19 cellular contexts compared by ENCODE assay signal in the genomic region with DNA sequence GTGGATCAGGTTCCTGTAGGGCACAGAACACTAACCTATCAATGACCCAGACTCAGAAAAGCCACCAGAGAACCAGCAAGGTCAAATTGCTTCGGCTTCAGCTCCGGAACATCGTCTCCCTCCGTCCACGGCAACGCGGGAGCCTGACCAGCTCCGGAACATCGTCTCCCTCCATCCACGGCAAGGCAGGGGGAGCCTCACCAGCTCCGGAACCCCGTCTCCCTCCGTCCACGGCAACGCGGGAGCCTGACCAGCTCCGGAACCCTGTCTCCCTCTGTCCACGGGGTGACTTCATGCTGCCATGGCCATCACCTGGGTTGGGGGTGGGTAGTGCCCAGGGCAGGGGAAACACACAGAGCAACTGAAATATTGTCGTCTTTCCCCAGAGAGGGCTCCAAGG.
DNase-seq lines count a peak whose midpoint lies in the region; ATAC-seq and TF ChIP-seq lines count a peak whose summit lies in the region.
"Had no signal": no experiment of that assay in that cellular context is flagged by ENCODE, and none has a peak within 500 bp of the region (broad histone marks: within the 10 kb centered on the region; RNA-seq: fewer than 3 reads in every experiment).

No MANE protein-coding gene starts in this region.

- no peak for TF ChIP-seq CTCF in nephron (IDR thresholded peaks at IDR 0.05; ENCODE audit: unreplicated experiment in 3 of 3)

- DNase-seq in activated CD4-positive, CD25-positive, alpha-beta regulatory T cell treated with anti-CD3 and anti-CD28 coated beads, Interleukin-2, amount 50 U/mL, for 72 hours = peak; percentile 18
- DNase-seq in activated CD4-positive, CD25-positive, alpha-beta regulatory T cell (lab: John Stamatoyannopoulos, UW) = no peak
- no peak for DNase-seq in SJCRH30
- DNase-seq in neuronal stem cell (ENCODE audit: low spot score) = no peak
- no peak for DNase-seq in islet precursor cell
- no peak for DNase-seq in sciatic nerve (ENCODE audit: low spot score)
- DNase-seq: AML-193; Caco-2; Calu3; CD4-positive, alpha-beta T cell; CD8-positive, alpha-beta T cell; DMS79 treated with DMSO at 0.1 percent for 48 hours; GF-D8 had no signal

- H3K36me3 Mint-ChIP-seq in nephron (ENCODE audit: low read depth) = no peaks in the 10 kb centered on the region
- H3K36me3 Mint-ChIP-seq in stimulated activated memory B cell treated with anti-CD40 and anti-IgM and Interleukin-4, amounts not matched to agents 10 μg/mL and 1 μg/mL and 100 μg/mL, for 72 hours = no peaks in the 10 kb centered on the region
- H3K36me3 Mint-ChIP-seq: CD8-positive, alpha-beta T cell had no signal

- no peak overlapping the region for H2BK12ac ChIP-seq in neuronal stem cell (ENCODE audit: low read length)

- H2AK5ac ChIP-seq in neuronal stem cell (ENCODE audit: low read depth, low read length) = peak overlapping the region; percentile 89

- H3K9me3 ChIP-seq in SJCRH30 (replicated peaks) (no peaks in the 10 kb centered on the region), neuronal stem cell (replicated peaks in 1 of 2; ENCODE audit: control insufficient read depth in 2 of 2, insufficient read depth in 1 of 2, low read depth in 1 of 2, low read length in 2 of 2) (no peaks in the 10 kb centered on the region)
- H3K9me3 ChIP-seq: A549; BLaER1 treated with 17β-estradiol and CSF1 and Interleukin-3, amounts not matched to agents 10 nM and 100 nM; Caco-2 had no signal

- H3K9me3 Mint-ChIP-seq in nephron = no peaks in the 10 kb centered on the region
- no peaks in the 10 kb centered on the region for H3K9me3 Mint-ChIP-seq in stimulated activated memory B cell treated with anti-CD40 and anti-IgM and Interleukin-4, amounts not matched to agents 10 μg/mL and 1 μg/mL and 100 μg/mL, for 72 hours
- H3K9me3 Mint-ChIP-seq: CD4-positive, alpha-beta T cell; CD8-positive, alpha-beta T cell had no signal

- peak overlapping the region; percentile 71 for H3K23ac ChIP-seq in neuronal stem cell (ENCODE audit: low read depth, low read length, poor library complexity)

- no peak overlapping the region for H3K9ac ChIP-seq in neuronal stem cell (ENCODE audit: low read depth, low read length, poor library complexity)
- H3K9ac ChIP-seq: BLaER1 treated with 17β-estradiol and CSF1 and Interleukin-3, amounts not matched to agents 10 nM and 100 nM had no signal

- H4K91ac ChIP-seq in neuronal stem cell (ENCODE audit: low read depth, low read length, poor library complexity) = no peak overlapping the region

- H3K27ac Mint-ChIP-seq in nephron = peak overlapping the region; percentile 15 to 42 (median 21)
- no peak overlapping the region for H3K27ac Mint-ChIP-seq in stimulated activated memory B cell treated with anti-CD40 and anti-IgM and Interleukin-4, amounts not matched to agents 10 μg/mL and 1 μg/mL and 100 μg/mL, for 72 hours
- H3K27ac Mint-ChIP-seq: B cell; CD4-positive, alpha-beta T cell; CD8-positive, alpha-beta T cell had no signal

- H3K27me3 Mint-ChIP-seq in nephron (ENCODE audit: low read depth) = peaks cover 65% of the 10 kb centered on the region
- H3K27me3 Mint-ChIP-seq in stimulated activated memory B cell treated with anti-CD40 and anti-IgM and Interleukin-4, amounts not matched to agents 10 μg/mL and 1 μg/mL and 100 μg/mL, for 72 hours = no peaks in the 10 kb centered on the region
- H3K27me3 Mint-ChIP-seq: B cell had no signal

- H3K36me3 ChIP-seq in SJCRH30 (no peaks in the 10 kb centered on the region), neuronal stem cell (replicated peaks in 1 of 2; ENCODE audit: control insufficient read depth in 2 of 2, insufficient read depth in 2 of 2, low read length in 2 of 2) (no peaks in the 10 kb centered on the region)
- H3K36me3 ChIP-seq: BLaER1 treated with 17β-estradiol and CSF1 and Interleukin-3, amounts not matched to agents 10 nM and 100 nM had no signal

- no peak overlapping the region for H4K8ac ChIP-seq in neuronal stem cell (ENCODE audit: low read depth, low read length)

- H3K4me1 ChIP-seq in SJCRH30 (peaks cover 31% of the 10 kb centered on the region), neuronal stem cell (ENCODE audit: control insufficient read depth in 2 of 2, insufficient read depth in 1 of 2, low read depth in 1 of 2, low read length in 2 of 2) (peaks cover 16 to 24% of the 10 kb centered on the region in 2 donors)
- H3K4me1 ChIP-seq: A549, Caco-2 had no signal

- no peak overlapping the region for H2AFZ ChIP-seq in neuronal stem cell (ENCODE audit: low read length)

- ATAC-seq in stimulated activated memory B cell treated with anti-CD40 and anti-IgM and Interleukin-4, amounts not matched to agents 10 μg/mL and 1 μg/mL and 100 μg/mL, for 72 hours = no peak
- ATAC-seq in sciatic nerve = no peak
- ATAC-seq: CD8-positive, alpha-beta T cell had no signal

- no peak overlapping the region for H3K4me2 ChIP-seq in neuronal stem cell (ENCODE audit: insufficient read depth, low read length, poor library complexity, severe bottlenecking)
- H3K4me2 ChIP-seq: A549; BLaER1 treated with 17β-estradiol and CSF1 and Interleukin-3, amounts not matched to agents 10 nM and 100 nM had no signal

- no peak overlapping the region for H3K4ac ChIP-seq in neuronal stem cell (ENCODE audit: low read length)

- H3K27me3 ChIP-seq in SJCRH30 = no peaks in the 10 kb centered on the region
- H3K27me3 ChIP-seq in neuronal stem cell (ENCODE audit: control insufficient read depth in 3 of 3, insufficient read depth in 3 of 3, low read depth in 1 of 3, low read length in 3 of 3) = peaks cover 0 to 1% (median 0%) of the 10 kb centered on the region in 3 experiments
- H3K27me3 ChIP-seq: BLaER1 treated with 17β-estradiol and CSF1 and Interleukin-3, amounts not matched to agents 10 nM and 100 nM had no signal

- H3K27ac ChIP-seq in SJCRH30 = peak overlapping the region; percentile 94
- no peak overlapping the region for H3K27ac ChIP-seq in neuronal stem cell (replicated peaks; ENCODE audit: low read length)
- H3K27ac ChIP-seq: 22Rv1; A549; BLaER1 treated with 17β-estradiol and CSF1 and Interleukin-3, amounts not matched to agents 10 nM and 100 nM had no signal

- no peak overlapping the region for H2BK15ac ChIP-seq in neuronal stem cell (ENCODE audit: low read length)

- no peak overlapping the region for H3K18ac ChIP-seq in neuronal stem cell (ENCODE audit: low read length)

- no peak overlapping the region for H2BK120ac ChIP-seq in neuronal stem cell (ENCODE audit: low read depth, low read length)

- no peaks in the 10 kb centered on the region for H3K79me1 ChIP-seq in neuronal stem cell (ENCODE audit: low read depth, low read length)

- H3K4me3 ChIP-seq in SJCRH30 = no peak overlapping the region
- H3K4me3 ChIP-seq in neuronal stem cell (ENCODE audit: low read length in 2 of 2) = no peak overlapping the region
- H3K4me3 ChIP-seq: A549; BLaER1 treated with 17β-estradiol and CSF1 and Interleukin-3, amounts not matched to agents 10 nM and 100 nM had no signal

- H3K4me1 Mint-ChIP-seq in nephron = peaks cover 25% of the 10 kb centered on the region
- H3K4me1 Mint-ChIP-seq in stimulated activated memory B cell treated with anti-CD40 and anti-IgM and Interleukin-4, amounts not matched to agents 10 μg/mL and 1 μg/mL and 100 μg/mL, for 72 hours = no peaks in the 10 kb centered on the region
- H3K4me1 Mint-ChIP-seq: B cell had no signal

- no CpG with 5 or more reads among the region's 19 CpGs for WGBS in neuronal stem cell (ENCODE audit: extremely low coverage in 2 of 2, insufficient read length in 2 of 2, insufficient replicate concordance in 1 of 2), 2 donors

- no peak overlapping the region for H3K4me3 Mint-ChIP-seq in nephron
- no peak overlapping the region for H3K4me3 Mint-ChIP-seq in stimulated activated memory B cell treated with anti-CD40 and anti-IgM and Interleukin-4, amounts not matched to agents 10 μg/mL and 1 μg/mL and 100 μg/mL, for 72 hours
- H3K4me3 Mint-ChIP-seq: B cell; CD4-positive, alpha-beta T cell; CD8-positive, alpha-beta T cell had no signal

- intact Hi-C loops in sciatic nerve (cut with DNase I) = no loop called here

- no peak overlapping the region for H3K14ac ChIP-seq in neuronal stem cell (ENCODE audit: low read length)

- H2BK5ac ChIP-seq in neuronal stem cell (ENCODE audit: low read length) = no peak overlapping the region
